ENCODE assay signal across 8 cellular contexts in the genomic region with DNA sequence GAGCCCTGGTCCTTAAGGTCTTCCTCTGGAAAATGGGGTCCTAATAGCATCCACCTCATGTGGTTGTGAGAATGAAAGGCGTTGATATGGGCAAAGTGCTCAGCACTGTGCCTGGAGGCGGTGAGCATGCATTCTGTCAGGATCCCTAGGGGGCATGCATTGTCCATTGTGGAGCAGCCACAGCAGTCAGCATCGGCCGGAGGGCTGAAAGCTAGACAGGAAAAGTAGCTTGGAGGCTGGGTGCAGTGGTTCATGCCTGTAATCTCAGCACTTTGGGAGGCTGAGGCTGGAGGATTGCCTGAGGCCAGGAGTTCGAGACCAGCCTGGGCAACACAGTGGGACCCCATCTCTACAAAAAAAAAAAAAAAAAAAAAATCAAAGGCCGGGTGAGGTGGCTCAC.
DNase-seq lines count a peak whose midpoint lies in the region; ATAC-seq and TF ChIP-seq lines count a peak whose summit lies in the region.

No MANE protein-coding gene starts in this region.

- no peaks in the 10 kb centered on the region for H3K36me3 ChIP-seq in heart left ventricle
- no peaks in the 10 kb centered on the region for H3K36me3 ChIP-seq in OCI-LY7 (ENCODE audit: insufficient read depth, low read length)

- no peaks in the 10 kb centered on the region for H3K4me1 ChIP-seq in heart left ventricle
- peaks cover 35% of the 10 kb centered on the region for H3K4me1 ChIP-seq in OCI-LY7 (ENCODE audit: insufficient read depth, low read length, poor library complexity, severe bottlenecking)

- H3K9me3 ChIP-seq in heart left ventricle (no peaks in the 10 kb centered on the region), OCI-LY7 (ENCODE audit: low read length) (no peaks in the 10 kb centered on the region)

- no peaks in the 10 kb centered on the region for H4K20me1 ChIP-seq in OCI-LY7 (ENCODE audit: insufficient read depth, low read length)

- DNase-seq in heart left ventricle (peak in 4 of 5 donors; percentile 36 to 70 (median 44)), Right ventricle myocardium inferior (ENCODE audit: missing footprints) (no peak), OCI-LY7 (ENCODE audit: low spot score) (peak; percentile 58), fibroblast of the aortic adventitia (ENCODE audit: low read depth) (peak; percentile 44), sciatic nerve (ENCODE audit: low spot score) (peak; percentile 74), SK-N-DZ (ENCODE audit: low spot score) (no peak)

- peak in 9 of 12 donors; percentile 21 to 55 (median 45) for TF ChIP-seq CTCF in heart left ventricle (IDR thresholded peaks at IDR 0.05)
- peak; percentile 58; the same call in 1 of the 2 replicates for TF ChIP-seq CTCF in OCI-LY7 (conservative IDR thresholded peaks at IDR 0.05; ENCODE audit: low read length)
- peak; percentile 43 for TF ChIP-seq CTCF in fibroblast of the aortic adventitia (IDR thresholded peaks at IDR 0.05; ENCODE audit: insufficient read depth, low read length)

- WGBS in heart left ventricle, 4 donors: 35 to 48% (median 41%) methylated on average over 6 of the region's 6 CpGs

- ATAC-seq in heart left ventricle (peak; percentile 55 to 90 (median 74)), Right ventricle myocardium inferior (no peak), sciatic nerve (peak; percentile 86), HG02610 (IDR thresholded peaks at IDR 0.05; ENCODE audit: unreplicated experiment) (no peak), GM19023 (IDR thresholded peaks at IDR 0.05; ENCODE audit: unreplicated experiment) (no peak)

- intact Hi-C loops in heart left ventricle (cut with DNase I): loop anchor here in 3 of 10 donors (1.0 to 10.0 kb wide), 3 partner anchors 121 to 254 kb away; a partner anchor contains a TSS
- intact Hi-C loops in Right ventricle myocardium inferior (cut with DNase I): no loop called here
- intact Hi-C loops in OCI-LY7 (cut with micrococcal nuclease; ENCODE audit: unreplicated experiment): no loop called here
- intact Hi-C loops in sciatic nerve (cut with DNase I): no loop called here

- no peak for TF ChIP-seq POLR2A in heart left ventricle (IDR thresholded peaks at IDR 0.05)

- no peaks in the 10 kb centered on the region for H3K27me3 ChIP-seq in heart left ventricle

- CTCF ChIA-PET in OCI-LY7 (lab: Charles Lee; ENCODE audit: unreplicated experiment): no interaction called here

- POLR2A ChIA-PET in OCI-LY7 (lab: Charles Lee): interaction anchor here (0.6 to 0.7 kb wide), 2 partner anchors 33 to 600 kb away, joined by 3 to 4 read pairs; no protein-coding TSS in a partner anchor

- H3K4me3 ChIP-seq in heart left ventricle (no peak overlapping the region), OCI-LY7 (ENCODE audit: low read depth, low read length, poor library complexity, severe bottlenecking) (no peak overlapping the region), fibroblast of the aortic adventitia (ENCODE audit: low read depth, low read length) (no peak overlapping the region)

- H2AFZ ChIP-seq in OCI-LY7 (ENCODE audit: low read length): peak overlapping the region; percentile 49; the same call in 1 of the 2 replicates

- BruUV-seq in OCI-LY7 (replicated peaks; lab: Mats Ljungman, UMichigan): no TSS peak

- H3K79me2 ChIP-seq in OCI-LY7 (ENCODE audit: insufficient read depth, low read depth, low read length): no peaks in the 10 kb centered on the region

- no peak overlapping the region for H3K27ac ChIP-seq in heart left ventricle
- no peak overlapping the region for H3K27ac ChIP-seq in OCI-LY7 (ENCODE audit: low read depth, low read length, poor library complexity, severe bottlenecking)

- H3K4me2 ChIP-seq in OCI-LY7 (ENCODE audit: low read length): no peak overlapping the region

- H3K9me2 ChIP-seq in OCI-LY7 (ENCODE audit: insufficient read depth, low read length): no peaks in the 10 kb centered on the region

Comparison
In these comparisons a context has a peak if more than half of its experiments do, and no peak if none do; other contexts are left out.
1. ATAC-seq: peak in heart left ventricle (4 of 4) and sciatic nerve (single experiment); none in Right ventricle myocardium inferior (single experiment), HG02610 (single experiment) and GM19023 (single experiment).
2. DNase-seq: peak in heart left ventricle (4 of 5), OCI-LY7 (single experiment), fibroblast of the aortic adventitia (single experiment) and sciatic nerve (single experiment); none in Right ventricle myocardium inferior (single experiment) and SK-N-DZ (single experiment).
3. Peak in every context shown above with its lines, with median percentiles within 50 percentile points of each other: CTCF ChIP-seq.